In the genomic region with DNA sequence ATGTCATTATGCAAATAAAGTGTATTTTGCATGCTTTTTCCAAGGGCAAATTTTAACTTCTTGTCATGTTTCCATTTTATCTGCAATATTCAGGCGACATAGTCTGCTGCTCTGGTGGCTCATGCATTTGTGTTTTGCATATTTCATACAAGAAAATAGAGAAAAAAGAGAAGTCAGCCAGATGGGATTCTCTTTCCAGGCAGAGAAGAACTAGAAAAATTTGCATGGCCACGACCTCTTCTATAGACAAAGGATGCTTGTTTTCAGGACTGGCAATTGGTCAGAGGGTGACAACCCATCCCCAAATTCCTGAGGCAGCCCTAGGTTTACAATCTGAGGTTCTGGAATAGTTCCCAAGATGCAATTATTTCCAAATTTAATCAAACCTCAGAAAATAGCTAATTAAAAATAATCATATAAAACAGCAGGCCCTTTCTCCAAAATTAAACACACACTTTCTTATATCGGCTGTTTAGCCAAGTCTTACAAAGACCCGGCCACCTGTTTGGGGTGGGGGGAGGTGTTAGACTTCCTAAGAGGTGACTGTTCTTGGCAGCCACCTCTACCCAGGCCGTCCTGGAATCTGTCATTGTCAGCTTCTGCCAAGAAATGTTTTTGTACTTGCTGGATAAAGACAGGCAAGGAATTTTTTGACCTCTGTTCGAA, we compare ENCODE assay signal across 9 cellular contexts. TPM values are rescaled to one million over a fixed set of nuclear protein-coding genes. Genes with fewer than 3 reads are reported as not detected.
DNase-seq lines count a peak whose midpoint lies in the region; ATAC-seq and TF ChIP-seq lines count a peak whose summit lies in the region.
"Had no signal": no experiment of that assay in that cellular context is flagged by ENCODE, and none has a peak within 500 bp of the region (broad histone marks: within the 10 kb centered on the region; RNA-seq: fewer than 3 reads in every experiment).

No MANE protein-coding gene starts in this region.

- no peaks in the 10 kb centered on the region for H3K9me3 ChIP-seq in OCI-LY3 (ENCODE audit: insufficient read depth, low read length)
- H3K9me3 ChIP-seq: HAP-1 had no signal

- in situ Hi-C loops in G401 (cut with HindIII; ENCODE audit: low sequenced_read_pairs), result no loop called here

- DNase-seq in G401 (ENCODE audit: low spot score) (peak; percentile 82), left ventricle myocardium superior (no peak), NCI-H2107 (lab: John Stamatoyannopoulos, UW) (no peak), NCI-H1417 treated with DMSO at 0.1 percent for 48 hours (lab: John Stamatoyannopoulos, UW) (no peak), NCI-H69 (lab: John Stamatoyannopoulos, UW) (no peak)

- 0 out of 2 replicates have a peak overlapping the region, but pooled peaks have one; percentile 18 for H2AFZ ChIP-seq in OCI-LY3 (ENCODE audit: low read depth, low read length)

- no peak for TF ChIP-seq CTCF in OCI-LY3 (IDR thresholded peaks at IDR 0.05; ENCODE audit: low read depth, low read length)

- peak overlapping the region; percentile 88 for H3K27ac ChIP-seq in OCI-LY3 (ENCODE audit: low read length)

- H3K27me3 ChIP-seq in OCI-LY3 (ENCODE audit: low read depth, low read length), result no peaks in the 10 kb centered on the region

- no peaks in the 10 kb centered on the region for H3K36me3 ChIP-seq in OCI-LY3 (replicated peaks; ENCODE audit: low read depth, low read length)
- H3K36me3 ChIP-seq: HAP-1 had no signal

- peak overlapping the region; percentile 25; the same call in 1 of the 2 replicates for H3K9ac ChIP-seq in OCI-LY3 (ENCODE audit: low read length)

- no peaks in the 10 kb centered on the region for H4K20me1 ChIP-seq in OCI-LY3 (ENCODE audit: insufficient read depth, low read length)

- H3K4me2 ChIP-seq in OCI-LY3 (ENCODE audit: low read length), result peak overlapping the region; percentile 38

- H3K4me3 ChIP-seq in OCI-LY3 (ENCODE audit: low read length), result peak overlapping the region; percentile 20
- H3K4me3 ChIP-seq: HAP-1 had no signal

- no peaks in the 10 kb centered on the region for H3K79me2 ChIP-seq in OCI-LY3 (ENCODE audit: low read length)

- peaks cover 59% of the 10 kb centered on the region for H3K4me1 ChIP-seq in OCI-LY3 (ENCODE audit: low read length)

- ATAC-seq in GM21619 (IDR thresholded peaks at IDR 0.05; ENCODE audit: unreplicated experiment), result peak; percentile 59
- peak; percentile 82 for ATAC-seq in left ventricle myocardium superior
- no peak for ATAC-seq in HG03108 (IDR thresholded peaks at IDR 0.05; ENCODE audit: unreplicated experiment)

- intact Hi-C loops in left ventricle myocardium superior (cut with micrococcal nuclease), result no loop called here

RNA-seq across cellular contexts. Expression of gene SOS1, which starts 20.6 kb away (rescaled TPM):
- total RNA-seq in G401 (2014; rRNA removed; shearing (Covaris generic)), result 5.0 and 22.0 TPM in 2 replicates
- total RNA-seq in left ventricle myocardium superior, result 26.0 TPM
